Comparison of ENCODE assay signal across 9 cellular contexts in genomic region chr19:35211545-35212230, GRCh38. TPM values are rescaled to one million over a fixed set of nuclear protein-coding genes. Genes with fewer than 3 reads are reported as not detected.
DNase-seq lines count a peak whose midpoint lies in the region; ATAC-seq and TF ChIP-seq lines count a peak whose summit lies in the region.
"Had no signal": no experiment of that assay in that cellular context is flagged by ENCODE, and none has a peak within 500 bp of the region (broad histone marks: within the 10 kb centered on the region; RNA-seq: fewer than 3 reads in every experiment).

No MANE protein-coding gene starts in this region.

- no peaks in the 10 kb centered on the region for H3K27me3 ChIP-seq in esophagus muscularis mucosa

- peaks cover 94% of the 10 kb centered on the region for H3K4me1 Mint-ChIP-seq in activated CD8-positive, alpha-beta T cell treated with anti-CD3 and anti-CD28 coated beads, Interleukin-2, amount 10 ng/mL, durations not matched to agents 7 days and 5 days (ENCODE audit: low read depth)

- intact Hi-C loops in esophagus muscularis mucosa (cut with DNase I): no loop called here

- no peaks in the 10 kb centered on the region for H3K9me3 ChIP-seq in esophagus muscularis mucosa

- ATAC-seq in activated CD8-positive, alpha-beta T cell treated with anti-CD3 and anti-CD28 coated beads, Interleukin-2, amount 10 ng/mL, durations not matched to agents 7 days and 5 days: peak; percentile 56
- ATAC-seq in GM18502 (IDR thresholded peaks at IDR 0.05; ENCODE audit: poor library complexity, unreplicated experiment) (no peak), GM21526 (IDR thresholded peaks at IDR 0.05; ENCODE audit: low FRiP score, unreplicated experiment) (no peak), GM19328 (IDR thresholded peaks at IDR 0.05; ENCODE audit: unreplicated experiment) (no peak)

- WGBS in esophagus muscularis mucosa: 62% methylated on average over 3 of the region's 7 CpGs

- no peaks in the 10 kb centered on the region for H3K9me3 Mint-ChIP-seq in activated CD8-positive, alpha-beta T cell treated with anti-CD3 and anti-CD28 coated beads, Interleukin-2, amount 10 ng/mL, durations not matched to agents 7 days and 5 days (ENCODE audit: insufficient read depth)

- H3K4me3 ChIP-seq in esophagus muscularis mucosa: no peak overlapping the region

- CTCF ChIA-PET in activated CD8-positive, alpha-beta T cell treated with anti-CD3 and anti-CD28 coated beads, Interleukin-2, amount 10 ng/mL, durations not matched to agents 7 days and 5 days (lab: Charles Lee): interaction anchor here (0.6 to 2.4 kb wide), 10 partner anchors 9 to 251 kb away, joined by 3 to 10 read pairs (median 4); partner anchors contain the start of gene FXYD5

- H3K27me3 Mint-ChIP-seq in activated CD8-positive, alpha-beta T cell treated with anti-CD3 and anti-CD28 coated beads, Interleukin-2, amount 10 ng/mL, durations not matched to agents 7 days and 5 days (ENCODE audit: low read depth): no peaks in the 10 kb centered on the region

- POLR2A ChIA-PET in activated CD8-positive, alpha-beta T cell treated with anti-CD3 and anti-CD28 coated beads, Interleukin-2, amount 10 ng/mL, durations not matched to agents 7 days and 5 days (lab: Charles Lee): interaction anchor here (0.6 to 2.5 kb wide), 7 partner anchors 9 to 71 kb away, joined by 3 to 18 read pairs (median 3); partner anchors contain the start of gene FXYD5

- no peak for TF ChIP-seq POLR2A in esophagus muscularis mucosa (IDR thresholded peaks at IDR 0.05; ENCODE audit: low read depth)

- no peak for DNase-seq in GM13977 (ENCODE audit: low spot score)
- peak; percentile 86 for DNase-seq in activated CD8-positive, alpha-beta T cell treated with anti-CD3 and anti-CD28 coated beads, Interleukin-2, amount 10 ng/mL, durations not matched to agents 7 days and 5 days
- peak; percentile 92 for DNase-seq in esophagus muscularis mucosa (ENCODE audit: extremely low spot score)
- DNase-seq in stimulated activated CD8-positive, alpha-beta memory T cell treated with anti-CD3 and anti-CD28 coated beads, Interleukin-12 subunit alpha, Interleukin-12 subunit beta, amount 100 ng/mL, for 4 hours (ENCODE audit: low read depth): peak; percentile 45
- no peak for DNase-seq in NCI-H2029 (lab: John Stamatoyannopoulos, UW)

- H3K36me3 Mint-ChIP-seq in activated CD8-positive, alpha-beta T cell treated with anti-CD3 and anti-CD28 coated beads, Interleukin-2, amount 10 ng/mL, durations not matched to agents 7 days and 5 days (ENCODE audit: low read depth): peaks cover 17% of the 10 kb centered on the region

- in situ Hi-C loops in GM13977 (cut with MboI; ENCODE audit: low pct_unique_long_range_greater_than_20kb, low sequenced_read_pairs, unreplicated experiment): no loop called here

- H3K27ac ChIP-seq in esophagus muscularis mucosa (replicated peaks in 1 of 4): peak overlapping the region; percentile 47 to 76 (median 64)

- H3K4me3 Mint-ChIP-seq in activated CD8-positive, alpha-beta T cell treated with anti-CD3 and anti-CD28 coated beads, Interleukin-2, amount 10 ng/mL, durations not matched to agents 7 days and 5 days: peak overlapping the region; percentile 60

- peak overlapping the region; percentile 95 for H3K27ac Mint-ChIP-seq in activated CD8-positive, alpha-beta T cell treated with anti-CD3 and anti-CD28 coated beads, Interleukin-2, amount 10 ng/mL, durations not matched to agents 7 days and 5 days

- TF ChIP-seq CTCF in GM13977 (IDR thresholded peaks at IDR 0.05; ENCODE audit: extremely low read depth, insufficient read depth, missing control alignments): peak; percentile 2
- no peak for TF ChIP-seq CTCF in esophagus muscularis mucosa (IDR thresholded peaks at IDR 0.05)

- peaks cover 20 to 31% (median 25%) of the 10 kb centered on the region in 4 donors for H3K4me1 ChIP-seq in esophagus muscularis mucosa

- no peak for TF ChIP-seq EP300 in esophagus muscularis mucosa (IDR thresholded peaks at IDR 0.05)

- H3K36me3 ChIP-seq in esophagus muscularis mucosa: no peaks in the 10 kb centered on the region

RNA-seq across cellular contexts. Expression of gene FAM187B, which starts 16.9 kb away (rescaled TPM):
- total RNA-seq in activated CD8-positive, alpha-beta T cell treated with anti-CD3 and anti-CD28 coated beads, Interleukin-2, amount 10 ng/mL, durations not matched to agents 7 days and 5 days: not detected
- not detected for total RNA-seq in esophagus muscularis mucosa
- total RNA-seq: LHCN-M2 had no signal

RNA-seq across cellular contexts. Expression of gene LSR, which starts 37.1 kb away (rescaled TPM):
- total RNA-seq in activated CD8-positive, alpha-beta T cell treated with anti-CD3 and anti-CD28 coated beads, Interleukin-2, amount 10 ng/mL, durations not matched to agents 7 days and 5 days: 10 to 100 TPM; 25.5 to 25.9 TPM
- total RNA-seq in esophagus muscularis mucosa: 10 to 100 TPM in 2 of 4 donors, 1 to 10 TPM in 2; 5.1 to 19.2 (median 10.8) TPM

RNA-seq across cellular contexts. Expression of gene USF2, which starts 57.1 kb away (rescaled TPM):
- 100 to 1,000 TPM; 125 to 138 TPM for total RNA-seq in activated CD8-positive, alpha-beta T cell treated with anti-CD3 and anti-CD28 coated beads, Interleukin-2, amount 10 ng/mL, durations not matched to agents 7 days and 5 days
- 100 to 1,000 TPM; 111 to 122 (median 116) TPM for total RNA-seq in esophagus muscularis mucosa

RNA-seq across cellular contexts. Expression of gene FXYD5, which starts 57.2 kb away (rescaled TPM):
- total RNA-seq in activated CD8-positive, alpha-beta T cell treated with anti-CD3 and anti-CD28 coated beads, Interleukin-2, amount 10 ng/mL, durations not matched to agents 7 days and 5 days: 100 to 1,000 TPM; 338 to 384 TPM
- total RNA-seq in esophagus muscularis mucosa: 10 to 100 TPM; 26.6 to 49.3 (median 43.0) TPM

Comparison
In these comparisons a context has a peak if more than half of its experiments do, and no peak if none do; other contexts are left out.
1. DNase-seq: peak in activated CD8-positive, alpha-beta T cell treated with anti-CD3 and anti-CD28 coated beads, Interleukin-2, amount 10 ng/mL, durations not matched to agents 7 days and 5 days (single experiment), esophagus muscularis mucosa (single experiment) and stimulated activated CD8-positive, alpha-beta memory T cell treated with anti-CD3 and anti-CD28 coated beads, Interleukin-12 subunit alpha, Interleukin-12 subunit beta, amount 100 ng/mL, for 4 hours (single experiment); none in GM13977 (single experiment) and NCI-H2029 (single experiment).